10 cellular contexts compared by ENCODE assay signal in the genomic region with DNA sequence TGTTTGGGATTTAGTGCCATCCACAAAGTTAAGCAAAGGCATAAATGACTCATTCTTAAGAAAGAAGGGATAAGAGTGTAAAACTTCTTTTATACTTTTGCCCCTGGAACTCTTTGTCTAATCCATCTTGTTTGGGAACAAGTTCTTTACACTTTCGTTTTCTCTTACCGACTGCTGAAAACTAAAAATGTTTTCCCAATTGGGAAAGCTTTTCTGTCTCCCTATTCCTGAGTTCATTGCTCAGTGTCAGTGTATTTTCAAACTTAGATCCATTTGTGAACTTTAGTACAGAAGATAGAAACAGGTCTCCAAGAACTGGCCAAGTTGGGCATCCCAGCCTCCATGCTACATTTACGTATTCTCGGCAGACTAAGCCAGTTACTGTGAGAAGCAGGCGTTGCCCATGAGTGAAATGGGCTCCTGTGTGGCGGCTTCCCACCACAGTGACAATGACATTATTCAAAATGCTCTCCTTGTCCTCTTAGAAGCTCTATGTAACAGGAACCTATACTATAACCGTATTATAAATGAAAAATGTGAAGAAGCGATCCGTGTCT. TPM values are rescaled to one million over a fixed set of nuclear protein-coding genes. Genes with fewer than 3 reads are reported as not detected.
DNase-seq lines count a peak whose midpoint lies in the region; ATAC-seq and TF ChIP-seq lines count a peak whose summit lies in the region.
"Had no signal": no experiment of that assay in that cellular context is flagged by ENCODE, and none has a peak within 500 bp of the region (broad histone marks: within the 10 kb centered on the region; RNA-seq: fewer than 3 reads in every experiment).

No MANE protein-coding gene starts in this region.

- TF ChIP-seq EP300 in ovary (IDR thresholded peaks at IDR 0.05), result no peak

- no peak for TF ChIP-seq POLR2A in heart left ventricle (IDR thresholded peaks at IDR 0.05)
- no peak for TF ChIP-seq POLR2A in ovary (IDR thresholded peaks at IDR 0.05)
- TF ChIP-seq POLR2A in uterus (IDR thresholded peaks at IDR 0.05), result no peak

- intact Hi-C loops in heart left ventricle (cut with DNase I) (no loop called here), cardiac septum (cut with DNase I) (no loop called here), ovary (cut with DNase I) (no loop called here), uterus (cut with DNase I; ENCODE audit: low total_unique reads) (no loop called here)
- intact Hi-C loops in activated T-helper 2 cell treated with anti-CD3 and anti-CD28 coated beads, Interferon-gamma antibody, Interleukin-2, Interleukin-4, amounts not matched to agents 10 μg/mL and 5 μg/mL and 100 μg/mL, durations not matched to agents 14 hours and 24 hours and 36 hours (cut with micrococcal nuclease), result no loop called here

- no peaks in the 10 kb centered on the region for H3K9me3 Mint-ChIP-seq in activated T-helper 2 cell treated with anti-CD3 and anti-CD28 coated beads, Interferon-gamma antibody, Interleukin-2, Interleukin-4, amounts not matched to agents 10 μg/mL and 5 μg/mL and 100 μg/mL, durations not matched to agents 14 hours and 24 hours and 36 hours
- H3K9me3 Mint-ChIP-seq: central memory CD8-positive, alpha-beta T cell had no signal

- H3K4me2 ChIP-seq in fibroblast of lung (ENCODE audit: extremely low read depth, insufficient read depth, low read length), result peak overlapping the region; percentile 92

- H3K27ac ChIP-seq in heart left ventricle (peak overlapping the region in 11 of 12 donors; percentile 61 to 83 (median 75)), fibroblast of lung (ENCODE audit: insufficient read depth, low read length) (peak overlapping the region; percentile 69), ovary (peak overlapping the region in 1 of 2 donors; percentile 77), uterus (peak overlapping the region; percentile 72 to 73)

- no peak overlapping the region for H3K9ac ChIP-seq in fibroblast of lung (ENCODE audit: insufficient read depth, low read length)

- no peak for DNase-seq in heart left ventricle
- DNase-seq in cardiac septum (ENCODE audit: low spot score), result no peak
- DNase-seq in fibroblast of lung (ENCODE audit: low read depth in 2 of 2), result peak in 1 of 2 donors; percentile 22
- no peak for DNase-seq in ovary
- no peak for DNase-seq in uterus
- no peak for DNase-seq in activated T-helper 2 cell treated with anti-CD3 and anti-CD28 coated beads, Interferon-gamma antibody, Interleukin-2, Interleukin-4, amounts not matched to agents 10 μg/mL and 5 μg/mL and 100 μg/mL, durations not matched to agents 14 hours and 24 hours and 36 hours (ENCODE audit: low spot score)
- no peak for DNase-seq in NK-92 (lab: John Stamatoyannopoulos, UW; ENCODE audit: unreplicated experiment)
- DNase-seq: activated naive CD4-positive, alpha-beta T cell treated with anti-CD3 and anti-CD28 coated beads, Interleukin-2, amount 50 U/mL, for 16 hours had no signal

- 65 to 78% (median 73%) methylated on average over 9 of the region's 9 CpGs for WGBS in heart left ventricle, 4 donors
- 17 to 28% (median 22%) methylated on average over 9 of the region's 9 CpGs for WGBS in ovary, 3 donors

- H3K27me3 ChIP-seq in heart left ventricle (no peaks in the 10 kb centered on the region), fibroblast of lung (ENCODE audit: control insufficient read depth, insufficient read depth, low read length) (no peaks in the 10 kb centered on the region), ovary (no peaks in the 10 kb centered on the region), uterus (no peaks in the 10 kb centered on the region)

- H2AFZ ChIP-seq in fibroblast of lung (ENCODE audit: low read length), result peak overlapping the region; percentile 72

- H3K4me3 ChIP-seq in heart left ventricle (peak overlapping the region in 10 of 12 donors; percentile 3 to 46 (median 28)), fibroblast of lung (replicated peaks in 1 of 4; ENCODE audit: control extremely low read depth in 1 of 4, insufficient read depth in 1 of 4, low read depth in 3 of 4, low read length in 4 of 4) (peak overlapping the region; percentile 2 to 42 (median 28)), ovary (peak overlapping the region; percentile 21), uterus (peak overlapping the region in 1 of 2 donors; percentile 17)

- no peaks in the 10 kb centered on the region for H3K79me2 ChIP-seq in fibroblast of lung (ENCODE audit: control insufficient read depth, insufficient read depth, low read length)

- H3K4me1 ChIP-seq in heart left ventricle, result peaks cover 0 to 55% (median 35%) of the 10 kb centered on the region in 12 donors
- peaks cover 31% of the 10 kb centered on the region for H3K4me1 ChIP-seq in fibroblast of lung (ENCODE audit: control insufficient read depth, extremely low read depth, insufficient read depth, low read length)
- H3K4me1 ChIP-seq in ovary (ENCODE audit: insufficient read depth), result peaks cover 32% of the 10 kb centered on the region
- H3K4me1 ChIP-seq in uterus, result peaks cover 5 to 25% of the 10 kb centered on the region in 2 donors

- no peaks in the 10 kb centered on the region for H4K20me1 ChIP-seq in fibroblast of lung (ENCODE audit: control insufficient read depth, extremely low read depth, insufficient read depth, low read length)

- H3K4me3 Mint-ChIP-seq in activated T-helper 2 cell treated with anti-CD3 and anti-CD28 coated beads, Interferon-gamma antibody, Interleukin-2, Interleukin-4, amounts not matched to agents 10 μg/mL and 5 μg/mL and 100 μg/mL, durations not matched to agents 14 hours and 24 hours and 36 hours (ENCODE audit: low read depth), result no peak overlapping the region
- H3K4me3 Mint-ChIP-seq: central memory CD8-positive, alpha-beta T cell had no signal

- no peaks in the 10 kb centered on the region for H3K36me3 Mint-ChIP-seq in activated T-helper 2 cell treated with anti-CD3 and anti-CD28 coated beads, Interferon-gamma antibody, Interleukin-2, Interleukin-4, amounts not matched to agents 10 μg/mL and 5 μg/mL and 100 μg/mL, durations not matched to agents 14 hours and 24 hours and 36 hours (ENCODE audit: low read depth)

- no peaks in the 10 kb centered on the region for H3K4me1 Mint-ChIP-seq in activated T-helper 2 cell treated with anti-CD3 and anti-CD28 coated beads, Interferon-gamma antibody, Interleukin-2, Interleukin-4, amounts not matched to agents 10 μg/mL and 5 μg/mL and 100 μg/mL, durations not matched to agents 14 hours and 24 hours and 36 hours (ENCODE audit: low read depth)
- H3K4me1 Mint-ChIP-seq: central memory CD8-positive, alpha-beta T cell had no signal

- H3K9me3 ChIP-seq in heart left ventricle, result no peaks in the 10 kb centered on the region
- no peaks in the 10 kb centered on the region for H3K9me3 ChIP-seq in fibroblast of lung (ENCODE audit: control insufficient read depth, insufficient read depth, low read depth, low read length)
- H3K9me3 ChIP-seq in ovary, result no peaks in the 10 kb centered on the region
- H3K9me3 ChIP-seq in uterus, result no peaks in the 10 kb centered on the region

- H3K27ac Mint-ChIP-seq in activated T-helper 2 cell treated with anti-CD3 and anti-CD28 coated beads, Interferon-gamma antibody, Interleukin-2, Interleukin-4, amounts not matched to agents 10 μg/mL and 5 μg/mL and 100 μg/mL, durations not matched to agents 14 hours and 24 hours and 36 hours, result no peak overlapping the region

- TF ChIP-seq CTCF in heart left ventricle (IDR thresholded peaks at IDR 0.05) (no peak), fibroblast of lung (conservative IDR thresholded peaks at IDR 0.05 in 1 of 2, IDR thresholded peaks at IDR 0.05 in 1 of 2; ENCODE audit: low read depth in 1 of 2, low read length in 2 of 2) (no peak), ovary (IDR thresholded peaks at IDR 0.05) (no peak), uterus (IDR thresholded peaks at IDR 0.05) (no peak)

- no peaks in the 10 kb centered on the region for H3K36me3 ChIP-seq in heart left ventricle
- H3K36me3 ChIP-seq in fibroblast of lung (ENCODE audit: control insufficient read depth, insufficient read depth, low read length), result no peaks in the 10 kb centered on the region
- H3K36me3 ChIP-seq in ovary, result no peaks in the 10 kb centered on the region
- no peaks in the 10 kb centered on the region for H3K36me3 ChIP-seq in uterus

- H3K27me3 Mint-ChIP-seq in activated T-helper 2 cell treated with anti-CD3 and anti-CD28 coated beads, Interferon-gamma antibody, Interleukin-2, Interleukin-4, amounts not matched to agents 10 μg/mL and 5 μg/mL and 100 μg/mL, durations not matched to agents 14 hours and 24 hours and 36 hours (ENCODE audit: low read depth), result peaks cover 23% of the 10 kb centered on the region

- ATAC-seq in heart left ventricle (no peak), GM18868 (IDR thresholded peaks at IDR 0.05; ENCODE audit: unreplicated experiment) (no peak)

RNA-seq across cellular contexts. Expression of gene TGOLN2, which starts 51.7 kb away (rescaled TPM):
- total RNA-seq in heart left ventricle, result 100 to 1,000 TPM in 2 of 9 donors, 10 to 100 TPM in 7; 70.7 to 130 (median 83.5) TPM
- 10 to 100 TPM; 15.5 to 57.3 TPM for polyA plus RNA-seq in heart left ventricle
- total RNA-seq in cardiac septum, result 75.1 TPM
- 80.4 and 112 TPM in 2 replicates for total RNA-seq in fibroblast of lung
- 128 and 130 TPM in 2 replicates for polyA plus RNA-seq in fibroblast of lung
- polyA plus RNA-seq in fibroblast of lung (2012), result 67.5 and 80.2 TPM in 2 replicates
- polyA minus RNA-seq in fibroblast of lung (ENCODE audit: low replicate concordance), result 56.9 and 61.9 TPM in 2 replicates
- total RNA-seq in ovary, result 10 to 100 TPM; 58.5 to 86.5 (median 75.8) TPM
- polyA plus RNA-seq in ovary, result 100 to 1,000 TPM in 1 of 2 donors, 10 to 100 TPM in 1; 43.2 to 115 TPM
- 100 to 1,000 TPM in 1 of 4 donors, 10 to 100 TPM in 3; 62.0 to 106 (median 89.4) TPM for total RNA-seq in uterus
- total RNA-seq in activated T-helper 2 cell treated with anti-CD3 and anti-CD28 coated beads, Interferon-gamma antibody, Interleukin-2, Interleukin-4, amounts not matched to agents 10 μg/mL and 5 μg/mL and 100 μg/mL, durations not matched to agents 14 hours and 24 hours and 36 hours, result 94.0 and 96.5 TPM in 2 replicates
